24 cellular contexts compared by ENCODE assay signal in genomic region chr1:174242856-174243255, GRCh38.
DNase-seq lines count a peak whose midpoint lies in the region; ATAC-seq and TF ChIP-seq lines count a peak whose summit lies in the region.
"Had no signal": no experiment of that assay in that cellular context is flagged by ENCODE, and none has a peak within 500 bp of the region (broad histone marks: within the 10 kb centered on the region; RNA-seq: fewer than 3 reads in every experiment).

No MANE protein-coding gene starts in this region.

- no peaks in the 10 kb centered on the region for H3K36me3 ChIP-seq in hepatocyte (replicated peaks; ENCODE audit: insufficient read depth, low read depth)
- H3K36me3 ChIP-seq: BE2C had no signal

- H3K9me2 ChIP-seq in hepatocyte (replicated peaks; ENCODE audit: insufficient read depth): no peaks in the 10 kb centered on the region

- ATAC-seq in GM18909 (IDR thresholded peaks at IDR 0.05; ENCODE audit: poor library complexity, unreplicated experiment): no peak
- ATAC-seq: A549 had no signal

- H4K20me1 ChIP-seq in hepatocyte (ENCODE audit: insufficient read depth, poor library complexity, severe bottlenecking): no peaks in the 10 kb centered on the region
- H4K20me1 ChIP-seq: BLaER1 treated with 17β-estradiol and CSF1 and Interleukin-3, amounts not matched to agents 10 nM and 100 nM had no signal

- H3K4me3 ChIP-seq in hepatocyte: no peak overlapping the region
- H3K4me3 ChIP-seq: A549; BLaER1 treated with 17β-estradiol and CSF1 and Interleukin-3, amounts not matched to agents 10 nM and 100 nM; GM23248 had no signal

- H2AFZ ChIP-seq in hepatocyte: no peak overlapping the region
- H2AFZ ChIP-seq: GM23248 had no signal

- no peak for DNase-seq in activated CD4-positive, alpha-beta T cell treated with anti-CD3 and anti-CD28 coated beads, Interleukin-2, amount 10 ng/mL, durations not matched to agents 7 days and 5 days
- no peak for DNase-seq in activated CD4-positive, alpha-beta T cell treated with anti-CD3 and anti-CD28 coated beads for 4 hours
- peak; percentile 83 for DNase-seq in G401 (ENCODE audit: low spot score)
- peak; percentile 9 to 29 for DNase-seq in cerebellar nuclear complex (lab: John Stamatoyannopoulos, UW)
- no peak for DNase-seq in immature natural killer cell
- no peak for DNase-seq in hepatocyte (ENCODE audit: low spot score)
- DNase-seq in NCI-H510A treated with DMSO at 0.1 percent for 48 hours (lab: John Stamatoyannopoulos, UW): no peak
- DNase-seq: 8988T; ACHN; AML-193; BE2C; CD4-positive, alpha-beta T cell; CD8-positive, alpha-beta memory T cell; DMS 273 treated with DMSO at 0.1 percent for 48 hours; DMS79; EL; GF-D8; GM23248; H7; HCEC 1CT had no signal

- CTCF ChIA-PET in activated CD4-positive, alpha-beta T cell treated with anti-CD3 and anti-CD28 coated beads, Interleukin-2, amount 10 ng/mL, durations not matched to agents 7 days and 5 days (lab: Charles Lee): no interaction called here

- no peaks in the 10 kb centered on the region for H3K4me1 Mint-ChIP-seq in activated CD4-positive, alpha-beta T cell treated with anti-CD3 and anti-CD28 coated beads, Interleukin-2, amount 10 ng/mL, durations not matched to agents 7 days and 5 days
- peaks cover 8 to 31% of the 10 kb centered on the region in 2 donors for H3K4me1 Mint-ChIP-seq in immature natural killer cell
- H3K4me1 Mint-ChIP-seq: CD14-positive monocyte had no signal

- POLR2A ChIA-PET in activated CD4-positive, alpha-beta T cell treated with anti-CD3 and anti-CD28 coated beads, Interleukin-2, amount 10 ng/mL, durations not matched to agents 7 days and 5 days (lab: Charles Lee): no interaction called here

- no peaks in the 10 kb centered on the region for H3K27me3 ChIP-seq in hepatocyte
- H3K27me3 ChIP-seq: BE2C; BLaER1 treated with 17β-estradiol and CSF1 and Interleukin-3, amounts not matched to agents 10 nM and 100 nM had no signal

- in situ Hi-C loops in G401 (cut with HindIII; ENCODE audit: low sequenced_read_pairs): no loop called here

- H3K27me3 Mint-ChIP-seq in activated CD4-positive, alpha-beta T cell treated with anti-CD3 and anti-CD28 coated beads, Interleukin-2, amount 10 ng/mL, durations not matched to agents 7 days and 5 days: no peaks in the 10 kb centered on the region
- no peaks in the 10 kb centered on the region for H3K27me3 Mint-ChIP-seq in immature natural killer cell (ENCODE audit: low read depth in 3 of 3)
- H3K27me3 Mint-ChIP-seq: CD4-positive, alpha-beta T cell; CD8-positive, alpha-beta memory T cell had no signal

- H3K9me3 ChIP-seq in hepatocyte (ENCODE audit: low read depth): no peaks in the 10 kb centered on the region
- H3K9me3 ChIP-seq: A549; BE2C; BLaER1 treated with 17β-estradiol and CSF1 and Interleukin-3, amounts not matched to agents 10 nM and 100 nM had no signal

- H3K4me1 ChIP-seq in hepatocyte (ENCODE audit: insufficient read depth): no peaks in the 10 kb centered on the region
- H3K4me1 ChIP-seq: BE2C; BLaER1 treated with 17β-estradiol and CSF1 and Interleukin-3, amounts not matched to agents 10 nM and 100 nM had no signal

- no peak overlapping the region for H3K27ac ChIP-seq in hepatocyte
- H3K27ac ChIP-seq: A549; BLaER1 treated with 17β-estradiol and CSF1 and Interleukin-3, amounts not matched to agents 10 nM and 100 nM; GM23248 had no signal

- peak overlapping the region; percentile 2 for H3K27ac Mint-ChIP-seq in activated CD4-positive, alpha-beta T cell treated with anti-CD3 and anti-CD28 coated beads, Interleukin-2, amount 10 ng/mL, durations not matched to agents 7 days and 5 days
- H3K27ac Mint-ChIP-seq in immature natural killer cell: peak overlapping the region in 5 of 6 donors; percentile 1 to 47 (median 35)
- H3K27ac Mint-ChIP-seq: CD14-positive monocyte; CD4-positive, alpha-beta T cell had no signal

- WGBS in hepatocyte (ENCODE audit: low lambda C conversion rate, missing lambda C conversion rate): 100% methylated on average over 2 of the region's 2 CpGs

- H3K4me3 Mint-ChIP-seq in activated CD4-positive, alpha-beta T cell treated with anti-CD3 and anti-CD28 coated beads, Interleukin-2, amount 10 ng/mL, durations not matched to agents 7 days and 5 days: no peak overlapping the region
- no peak overlapping the region for H3K4me3 Mint-ChIP-seq in immature natural killer cell
- H3K4me3 Mint-ChIP-seq: CD14-positive monocyte; CD4-positive, alpha-beta T cell; CD8-positive, alpha-beta memory T cell had no signal

- H3K4me2 ChIP-seq in hepatocyte: no peak overlapping the region
- H3K4me2 ChIP-seq: A549; BLaER1 treated with 17β-estradiol and CSF1 and Interleukin-3, amounts not matched to agents 10 nM and 100 nM had no signal

- no peak for TF ChIP-seq CTCF in hepatocyte (IDR thresholded peaks at IDR 0.05; ENCODE audit: poor library complexity)

- peaks cover 25% of the 10 kb centered on the region for H3K36me3 Mint-ChIP-seq in activated CD4-positive, alpha-beta T cell treated with anti-CD3 and anti-CD28 coated beads, Interleukin-2, amount 10 ng/mL, durations not matched to agents 7 days and 5 days (ENCODE audit: low read depth)
- peaks cover 18 to 31% (median 20%) of the 10 kb centered on the region in 3 donors for H3K36me3 Mint-ChIP-seq in immature natural killer cell

- no peaks in the 10 kb centered on the region for H3K79me2 ChIP-seq in hepatocyte

- no peaks in the 10 kb centered on the region for H3K9me3 Mint-ChIP-seq in activated CD4-positive, alpha-beta T cell treated with anti-CD3 and anti-CD28 coated beads, Interleukin-2, amount 10 ng/mL, durations not matched to agents 7 days and 5 days
- no peaks in the 10 kb centered on the region for H3K9me3 Mint-ChIP-seq in immature natural killer cell
- H3K9me3 Mint-ChIP-seq: CD4-positive, alpha-beta T cell; CD8-positive, alpha-beta memory T cell had no signal

Comparison
In these comparisons a context has a peak if more than half of its experiments do, and no peak if none do; other contexts are left out.
1. DNase-seq: peak in G401 (single experiment) and cerebellar nuclear complex (2 of 2); none in activated CD4-positive, alpha-beta T cell treated with anti-CD3 and anti-CD28 coated beads, Interleukin-2, amount 10 ng/mL, durations not matched to agents 7 days and 5 days (single experiment), activated CD4-positive, alpha-beta T cell treated with anti-CD3 and anti-CD28 coated beads for 4 hours (0 of 2), immature natural killer cell (0 of 3), hepatocyte (single experiment) and NCI-H510A treated with DMSO at 0.1 percent for 48 hours (single experiment).